Comparison of ENCODE assay signal across 8 cellular contexts in genomic region chr12:69240625-69240984, GRCh38. TPM values are rescaled to one million over a fixed set of nuclear protein-coding genes. Genes with fewer than 3 reads are reported as not detected.
A peak's percentile ranks its signal among the peaks of the same experiment; 100 is the strongest.
DNase-seq lines count a peak whose midpoint lies in the region; ATAC-seq and TF ChIP-seq lines count a peak whose summit lies in the region.

No MANE protein-coding gene starts in this region.

- H3K9me3 ChIP-seq in SK-N-SH (no peaks in the 10 kb centered on the region), OCI-LY7 (ENCODE audit: low read length) (no peaks in the 10 kb centered on the region), mammary epithelial cell (replicated peaks; ENCODE audit: insufficient read depth, low read length) (no peaks in the 10 kb centered on the region), mesodermal cell (ENCODE audit: control insufficient read depth, low read length) (no peaks in the 10 kb centered on the region), thyroid gland (no peaks in the 10 kb centered on the region)

- peak overlapping the region; percentile 98 for H3K9ac ChIP-seq in SK-N-SH
- H3K9ac ChIP-seq in mammary epithelial cell (ENCODE audit: insufficient read depth, low read length) = peak overlapping the region; percentile 95

- BruUV-seq in OCI-LY7 (replicated peaks; lab: Mats Ljungman, UMichigan) (no TSS peak), mammary epithelial cell (replicated peaks; lab: Mats Ljungman, UMichigan) (no TSS peak)

- H3K9me2 ChIP-seq in SK-N-SH (no peaks in the 10 kb centered on the region), OCI-LY7 (ENCODE audit: insufficient read depth, low read length) (no peaks in the 10 kb centered on the region)

- peak overlapping the region; percentile 94 to 99 for H3K4me3 ChIP-seq in SK-N-SH (ENCODE audit: low read depth in 2 of 2, low read length in 1 of 2)
- peak overlapping the region; percentile 81 for H3K4me3 ChIP-seq in OCI-LY7 (ENCODE audit: low read depth, low read length, poor library complexity, severe bottlenecking)
- H3K4me3 ChIP-seq in mammary epithelial cell (replicated peaks in 1 of 3; ENCODE audit: insufficient read depth in 1 of 3, low read depth in 2 of 3, low read length in 3 of 3) = peak overlapping the region; percentile 71 to 100 (median 86)
- peak overlapping the region; percentile 97 for H3K4me3 ChIP-seq in mesodermal cell (ENCODE audit: extremely low read depth, insufficient read depth, low read length, poor library complexity, severe bottlenecking)
- peak overlapping the region; percentile 50 to 71 (median 57) for H3K4me3 ChIP-seq in thyroid gland (replicated peaks in 1 of 3)

- TF ChIP-seq CTCF in SK-N-SH (IDR thresholded peaks at IDR 0.05) = no peak
- TF ChIP-seq CTCF in OCI-LY7 (conservative IDR thresholded peaks at IDR 0.05; ENCODE audit: low read length) = no peak
- TF ChIP-seq CTCF in mammary epithelial cell (conservative IDR thresholded peaks at IDR 0.05 in 1 of 2, IDR thresholded peaks at IDR 0.05 in 1 of 2; ENCODE audit: extremely low read depth in 1 of 2, insufficient read depth in 1 of 2, low read depth in 1 of 2, low read length in 2 of 2) = no peak
- TF ChIP-seq CTCF in thyroid gland (IDR thresholded peaks at IDR 0.05) = no peak
- TF ChIP-seq CTCF in omental fat pad (IDR thresholded peaks at IDR 0.05) = no peak

- no peak for TF ChIP-seq RAD21 in SK-N-SH (IDR thresholded peaks at IDR 0.05; ENCODE audit: low read length)

- H3K79me2 ChIP-seq in SK-N-SH (ENCODE audit: insufficient read depth) (peaks cover 62% of the 10 kb centered on the region), OCI-LY7 (ENCODE audit: insufficient read depth, low read depth, low read length) (peaks cover 58% of the 10 kb centered on the region), mammary epithelial cell (ENCODE audit: insufficient read depth, low read length) (peaks cover 62% of the 10 kb centered on the region)

- H4K20me1 ChIP-seq in SK-N-SH (ENCODE audit: insufficient read depth) (peaks cover 50% of the 10 kb centered on the region), OCI-LY7 (ENCODE audit: insufficient read depth, low read length) (peaks cover 34% of the 10 kb centered on the region), mammary epithelial cell (ENCODE audit: insufficient read depth, low read length) (peaks cover 10% of the 10 kb centered on the region)

- DNase-seq in SK-N-SH (peak; percentile 25), OCI-LY7 (ENCODE audit: low spot score) (peak; percentile 55), mammary epithelial cell (peak; percentile 19), thyroid gland (no peak), omental fat pad (ENCODE audit: low spot score) (no peak)

- WGBS in SK-N-SH (ENCODE audit: low lambda C conversion rate) = 3% methylated on average over 11 of the region's 11 CpGs
- WGBS in mammary epithelial cell (ENCODE audit: low coverage, missing lambda C conversion rate) = 2% methylated on average over 7 of the region's 11 CpGs
- no CpG with 5 or more reads among the region's 11 CpGs for WGBS in mesodermal cell (ENCODE audit: insufficient coverage in 2 of 2), 2 experiments
- WGBS in thyroid gland, 2 donors = 4 to 5% methylated on average over 11 of the region's 11 CpGs

- TF ChIP-seq POLR2A in thyroid gland (IDR thresholded peaks at IDR 0.05) = no peak

- CTCF ChIA-PET in SK-N-SH (lab: Yijun Ruan, JAX) = interaction anchor here (1.4 kb wide), 1 partner anchor 14 kb away, joined by 5 read pairs; no protein-coding TSS in a partner anchor
- CTCF ChIA-PET in OCI-LY7 (lab: Charles Lee; ENCODE audit: unreplicated experiment) = no interaction called here
- CTCF ChIA-PET in mammary epithelial cell (lab: Charles Lee; ENCODE audit: low non-redundant PET) = no interaction called here

- dilution Hi-C loops in mammary epithelial cell (cut with HindIII; ENCODE audit: low sequenced_read_pairs) = no loop called here

- TF ChIP-seq EP300 in SK-N-SH (IDR thresholded peaks at IDR 0.05; ENCODE audit: borderline replicate concordance in 1 of 2, low read depth in 1 of 2, low read length in 1 of 2) = no peak

- no peaks in the 10 kb centered on the region for H3K27me3 ChIP-seq in SK-N-SH (ENCODE audit: insufficient read depth)
- H3K27me3 ChIP-seq in mammary epithelial cell (ENCODE audit: insufficient read depth, low read length) = no peaks in the 10 kb centered on the region
- H3K27me3 ChIP-seq in thyroid gland = no peaks in the 10 kb centered on the region

- no peak overlapping the region for H2AFZ ChIP-seq in SK-N-SH (ENCODE audit: low read depth)
- H2AFZ ChIP-seq in OCI-LY7 (ENCODE audit: low read length) = no peak overlapping the region
- H2AFZ ChIP-seq in mammary epithelial cell (ENCODE audit: low read depth, low read length) = no peak overlapping the region

- POLR2A ChIA-PET in SK-N-SH (lab: Yijun Ruan, JAX) = no interaction called here
- POLR2A ChIA-PET in OCI-LY7 (lab: Charles Lee) = interaction anchor here (0.6 to 0.9 kb wide), 2 partner anchors 16 to 1555 kb away, joined by 3 read pairs; no protein-coding TSS in a partner anchor

- intact Hi-C loops in OCI-LY7 (cut with micrococcal nuclease; ENCODE audit: unreplicated experiment) = no loop called here
- intact Hi-C loops in mammary epithelial cell (cut with micrococcal nuclease) = no loop called here
- intact Hi-C loops in thyroid gland (cut with DNase I) = no loop called here

- no peaks in the 10 kb centered on the region for H3F3A ChIP-seq in SK-N-SH (replicated peaks; ENCODE audit: insufficient read depth)

- ATAC-seq in SK-N-SH treated with all-trans-retinoic acid at 6 μM for 48 hours (no peak), omental fat pad (ENCODE audit: low FRiP score) (no peak), GM21529 (IDR thresholded peaks at IDR 0.05; ENCODE audit: unreplicated experiment) (no peak)

- peaks cover 0 to 20% of the 10 kb centered on the region in 2 experiments; a peak in 3 of 4 replicates for H3K4me1 ChIP-seq in SK-N-SH (ENCODE audit: control insufficient read depth in 1 of 2, insufficient read depth in 2 of 2, low read depth in 1 of 2, low read length in 1 of 2)
- H3K4me1 ChIP-seq in OCI-LY7 (ENCODE audit: insufficient read depth, low read length, poor library complexity, severe bottlenecking) = peaks cover 48% of the 10 kb centered on the region
- H3K4me1 ChIP-seq in mammary epithelial cell (ENCODE audit: insufficient read depth, low read length) = peaks cover 12% of the 10 kb centered on the region
- H3K4me1 ChIP-seq in mesodermal cell (ENCODE audit: control insufficient read depth, insufficient read depth, low read length, poor library complexity, severe bottlenecking) = peaks cover 5% of the 10 kb centered on the region
- peaks cover 21 to 25% of the 10 kb centered on the region in 2 donors for H3K4me1 ChIP-seq in thyroid gland

- H3K27ac ChIP-seq in SK-N-SH (ENCODE audit: low read depth in 2 of 2, low read length in 1 of 2) = peak overlapping the region; percentile 76 to 87; a peak in 3 of 4 replicates
- H3K27ac ChIP-seq in OCI-LY7 (ENCODE audit: low read depth, low read length, poor library complexity, severe bottlenecking) = peak overlapping the region; percentile 74
- peak overlapping the region; percentile 88 for H3K27ac ChIP-seq in mammary epithelial cell (ENCODE audit: insufficient read depth, low read depth, low read length)
- no peak overlapping the region for H3K27ac ChIP-seq in mesodermal cell (ENCODE audit: low read depth, low read length, severe bottlenecking)
- H3K27ac ChIP-seq in thyroid gland = peak overlapping the region in 2 of 3 donors; percentile 83 to 84

- H3K36me3 ChIP-seq in SK-N-SH (replicated peaks in 1 of 2; ENCODE audit: control insufficient read depth in 1 of 2, insufficient read depth in 2 of 2, low read length in 1 of 2) (peaks cover 4% of the 10 kb centered on the region in 2 experiments), OCI-LY7 (ENCODE audit: insufficient read depth, low read length) (peaks cover 46% of the 10 kb centered on the region), mammary epithelial cell (ENCODE audit: insufficient read depth, low read length) (peaks cover 4% of the 10 kb centered on the region), mesodermal cell (ENCODE audit: control insufficient read depth, insufficient read depth, low read length) (peaks cover 23% of the 10 kb centered on the region), thyroid gland (no peaks in the 10 kb centered on the region)

- H3K4me2 ChIP-seq in SK-N-SH = peak overlapping the region; percentile 76
- peak overlapping the region; percentile 99 for H3K4me2 ChIP-seq in OCI-LY7 (ENCODE audit: low read length)
- peak overlapping the region; percentile 91 for H3K4me2 ChIP-seq in mammary epithelial cell (ENCODE audit: insufficient read depth, low read depth, low read length)

- in situ Hi-C loops in mammary epithelial cell (cut with MboI; ENCODE audit: low sequenced_read_pairs in 2 of 2) = no loop called here

TF ChIP-seq in SK-N-SH, 30 proteins besides CTCF, POLR2A, EP300 and RAD21:
- no peak for TF ChIP-seq JUND (IDR thresholded peaks at IDR 0.05)
- TF ChIP-seq EZH2phosphoT487 (IDR thresholded peaks at IDR 0.05; ENCODE audit: borderline replicate concordance, low read depth) = no peak
- no peak for TF ChIP-seq RFX5 (IDR thresholded peaks at IDR 0.05; ENCODE audit: low read length)

TF ChIP-seq in SK-N-SH treated with all-trans-retinoic acid at 6 μM for 48 hours, 23 proteins besides CTCF, POLR2A, EP300 and RAD21 (continues in another document):
- TF ChIP-seq GLIS3 (CRISPR knock-in tag; IDR thresholded peaks at IDR 0.05) (no peak), CSRNP3 (CRISPR knock-in tag; IDR thresholded peaks at IDR 0.05) (no peak), ZFP3 (CRISPR knock-in tag; IDR thresholded peaks at IDR 0.05) (no peak)

RNA-seq across cellular contexts. Expression of gene CPSF6, which starts 1.2 kb away (rescaled TPM):
- polyA plus RNA-seq in SK-N-SH (2012; rRNA removed) (46.2 and 84.1 TPM in 2 replicates), mammary epithelial cell (40.8 TPM)
- 55.8 and 63.7 TPM in 2 replicates for polyA plus RNA-seq in SK-N-SH (2012; cell fraction: cytosol; rRNA removed)
- 66.1 and 96.6 TPM in 2 replicates for polyA plus RNA-seq in SK-N-SH (2012; cell fraction: nucleus; rRNA removed)
- total RNA-seq in OCI-LY7 (2014; rRNA removed; shearing (Covaris generic)) = 90.4 and 207 TPM in 2 replicates
- total RNA-seq in OCI-LY7 (2022) (163 and 165 TPM in 2 replicates), mammary epithelial cell (10 to 100 TPM; 21.7 to 56.7 TPM), thyroid gland (10 to 100 TPM; 49.1 to 75.8 (median 53.1) TPM), omental fat pad (10 to 100 TPM; 23.7 to 37.3 (median 28.0) TPM)
- polyA minus RNA-seq in mammary epithelial cell = 38.2 TPM
- 57.7 TPM for polyA plus RNA-seq in mesodermal cell (2013, experiment 1 of 2)
- polyA plus RNA-seq in mesodermal cell (2013, experiment 2 of 2) = 72.5 TPM

Comparison
In these comparisons a context has a peak if more than half of its experiments do, and no peak if none do; other contexts are left out.
1. DNase-seq: peak in SK-N-SH (single experiment), OCI-LY7 (single experiment) and mammary epithelial cell (single experiment); none in thyroid gland (0 of 2) and omental fat pad (single experiment).
2. Peak in every context shown above with its lines, with median percentiles within 50 percentile points of each other: H3K4me2 ChIP-seq and H3K4me3 ChIP-seq.